In genomic region chr9:36163840-36164175, GRCh38 we compare ENCODE assay signal across 14 cellular contexts. TPM values are rescaled to one million over a fixed set of nuclear protein-coding genes. Genes with fewer than 3 reads are reported as not detected.
DNase-seq lines count a peak whose midpoint lies in the region; ATAC-seq, FAIRE-seq and TF ChIP-seq lines count a peak whose summit lies in the region.
"Had no signal": no experiment of that assay in that cellular context is flagged by ENCODE, and none has a peak within 500 bp of the region (broad histone marks: within the 10 kb centered on the region; RNA-seq: fewer than 3 reads in every experiment).

No MANE protein-coding gene starts in this region.

- no peaks in the 10 kb centered on the region for H3K79me2 ChIP-seq in osteoblast (ENCODE audit: insufficient read depth, low read length)

- peak overlapping the region; percentile 35 for H3K4me2 ChIP-seq in osteoblast (ENCODE audit: insufficient read depth, low read length)

- intact Hi-C loops in esophagus muscularis mucosa (cut with DNase I) (no loop called here), CD14-positive monocyte (cut with micrococcal nuclease) (loop anchor here (10.0 kb wide), 1 partner anchor 129 kb away; the partner anchor contains the start of gene RECK (in 2 of the 2))

- H3K27ac ChIP-seq in esophagus muscularis mucosa (replicated peaks in 1 of 4) (peak overlapping the region; percentile 80 to 88 (median 87)), osteoblast (ENCODE audit: low read depth, low read length) (peak overlapping the region; percentile 78)
- H3K27ac ChIP-seq: C4-2B had no signal

- no peak for ATAC-seq in GM18861 (IDR thresholded peaks at IDR 0.05; ENCODE audit: unreplicated experiment)
- ATAC-seq: activated CD4-positive, CD25-positive, alpha-beta regulatory T cell treated with anti-CD3 and anti-CD28 coated beads, Interleukin-2, amount 50 U/mL, for 24 hours had no signal

- WGBS in esophagus muscularis mucosa = 48% methylated on average over 4 of the region's 4 CpGs

- H3K36me3 ChIP-seq in esophagus muscularis mucosa = peaks cover 0 to 6% (median 0%) of the 10 kb centered on the region in 4 donors
- H3K36me3 ChIP-seq in osteoblast (ENCODE audit: insufficient read depth, low read length) = no peaks in the 10 kb centered on the region

- H3K4me1 Mint-ChIP-seq in CD14-positive monocyte = peaks cover 30% of the 10 kb centered on the region

- no peak for FAIRE-seq in RCC 7860 (lab: Jason Lieb, UNC)
- FAIRE-seq: GM18507, islet of Langerhans had no signal

- peak; percentile 64 for DNase-seq in AG20443 (ENCODE audit: low spot score)
- peak; percentile 77 for DNase-seq in RCC 7860 (ENCODE audit: low spot score)
- no peak for DNase-seq in esophagus muscularis mucosa (ENCODE audit: extremely low spot score)
- DNase-seq in osteoblast (ENCODE audit: insufficient read length, low spot score, missing footprints) = peak; percentile 95
- DNase-seq in germinal center (ENCODE audit: low spot score) = no peak
- no peak for DNase-seq in CD14-positive monocyte (ENCODE audit: low spot score)
- no peak for DNase-seq in NCI-H1417 treated with DMSO at 0.1 percent for 48 hours (lab: John Stamatoyannopoulos, UW)
- DNase-seq: NK-92 treated with Interleukin-12 subunit alpha and Interleukin-12 subunit beta, amount 100 ng/mL, for 24 hours; stimulated activated CD4-positive, alpha-beta T cell treated with anti-CD3 and anti-CD28 coated beads, Interleukin-2, amount 100 ng/mL, for 24 hours had no signal

- TF ChIP-seq CTCF in esophagus muscularis mucosa (IDR thresholded peaks at IDR 0.05) = no peak
- TF ChIP-seq CTCF in osteoblast (IDR thresholded peaks at IDR 0.05; ENCODE audit: extremely low read depth, low read depth, low read length) = no peak
- TF ChIP-seq CTCF in CD14-positive monocyte (IDR thresholded peaks at IDR 0.05) = no peak

- peaks cover 0 to 2% (median 0%) of the 10 kb centered on the region in 7 donors for H3K9me3 Mint-ChIP-seq in CD14-positive monocyte

- H3K27me3 ChIP-seq in esophagus muscularis mucosa (no peaks in the 10 kb centered on the region), osteoblast (ENCODE audit: insufficient read depth, low read length) (no peaks in the 10 kb centered on the region)

- H3K27me3 Mint-ChIP-seq in CD14-positive monocyte (ENCODE audit: low read depth in 3 of 3) = peaks cover 1 to 7% (median 5%) of the 10 kb centered on the region in 3 donors

- TF ChIP-seq EP300 in esophagus muscularis mucosa (IDR thresholded peaks at IDR 0.05) = no peak

- TF ChIP-seq POLR2A in esophagus muscularis mucosa (IDR thresholded peaks at IDR 0.05; ENCODE audit: low read depth) = no peak

- H2AFZ ChIP-seq in osteoblast (ENCODE audit: low read length) = no peak overlapping the region

- no peaks in the 10 kb centered on the region for H3K9me3 ChIP-seq in esophagus muscularis mucosa
- H3K9me3 ChIP-seq in osteoblast (ENCODE audit: low read depth, low read length) = no peaks in the 10 kb centered on the region

- H3K27ac Mint-ChIP-seq in CD14-positive monocyte = peak overlapping the region in 3 of 7 donors; percentile 21 to 65 (median 23)

- no peaks in the 10 kb centered on the region for H4K20me1 ChIP-seq in osteoblast (ENCODE audit: insufficient read depth, low read length)

- H3K4me1 ChIP-seq in esophagus muscularis mucosa = peaks cover 16 to 84% (median 76%) of the 10 kb centered on the region in 4 donors
- H3K4me1 ChIP-seq in osteoblast (ENCODE audit: insufficient read depth, low read length) = peaks cover 66% of the 10 kb centered on the region

- H3K4me3 ChIP-seq in esophagus muscularis mucosa = no peak overlapping the region
- H3K4me3 ChIP-seq in osteoblast (ENCODE audit: insufficient read depth, low read length) = no peak overlapping the region

- peaks cover 47 to 54% of the 10 kb centered on the region in 2 donors for H3K36me3 Mint-ChIP-seq in CD14-positive monocyte

- no peak overlapping the region for H3K4me3 Mint-ChIP-seq in CD14-positive monocyte

RNA-seq across cellular contexts. Expression of gene CCIN, which starts 5.4 kb away (rescaled TPM):
- total RNA-seq in esophagus muscularis mucosa = 1 to 10 TPM in 1 of 4 donors, under 1 TPM in 3; 0.39 to 1.0 (median 0.46) TPM
- 1.2 and 2.2 TPM in 2 replicates for total RNA-seq in osteoblast
- polyA plus RNA-seq in CD14-positive monocyte = under 1 TPM; 0.11 to 0.35 TPM

RNA-seq across cellular contexts. Expression of gene CLTA, which starts 26.9 kb away (rescaled TPM):
- total RNA-seq in esophagus muscularis mucosa = 100 to 1,000 TPM; 125 to 178 (median 159) TPM
- 253 and 262 TPM in 2 replicates for total RNA-seq in osteoblast
- polyA plus RNA-seq in CD14-positive monocyte = 100 to 1,000 TPM; 225 to 262 TPM

RNA-seq across cellular contexts. Expression of gene GLIPR2, which starts 27.3 kb away (rescaled TPM):
- total RNA-seq in esophagus muscularis mucosa = 10 to 100 TPM; 51.3 to 84.9 (median 59.6) TPM
- total RNA-seq in osteoblast = 33.3 and 38.4 TPM in 2 replicates
- polyA plus RNA-seq in CD14-positive monocyte = 100 to 1,000 TPM; 520 to 528 TPM

Comparison
In these comparisons a context has a peak if more than half of its experiments do, and no peak if none do; other contexts are left out.
1. DNase-seq: peak in AG20443 (single experiment), RCC 7860 (single experiment) and osteoblast (single experiment); none in esophagus muscularis mucosa (single experiment), germinal center (single experiment), CD14-positive monocyte (single experiment) and NCI-H1417 treated with DMSO at 0.1 percent for 48 hours (single experiment).